Comparison of ENCODE assay signal across 21 cellular contexts in the genomic region with DNA sequence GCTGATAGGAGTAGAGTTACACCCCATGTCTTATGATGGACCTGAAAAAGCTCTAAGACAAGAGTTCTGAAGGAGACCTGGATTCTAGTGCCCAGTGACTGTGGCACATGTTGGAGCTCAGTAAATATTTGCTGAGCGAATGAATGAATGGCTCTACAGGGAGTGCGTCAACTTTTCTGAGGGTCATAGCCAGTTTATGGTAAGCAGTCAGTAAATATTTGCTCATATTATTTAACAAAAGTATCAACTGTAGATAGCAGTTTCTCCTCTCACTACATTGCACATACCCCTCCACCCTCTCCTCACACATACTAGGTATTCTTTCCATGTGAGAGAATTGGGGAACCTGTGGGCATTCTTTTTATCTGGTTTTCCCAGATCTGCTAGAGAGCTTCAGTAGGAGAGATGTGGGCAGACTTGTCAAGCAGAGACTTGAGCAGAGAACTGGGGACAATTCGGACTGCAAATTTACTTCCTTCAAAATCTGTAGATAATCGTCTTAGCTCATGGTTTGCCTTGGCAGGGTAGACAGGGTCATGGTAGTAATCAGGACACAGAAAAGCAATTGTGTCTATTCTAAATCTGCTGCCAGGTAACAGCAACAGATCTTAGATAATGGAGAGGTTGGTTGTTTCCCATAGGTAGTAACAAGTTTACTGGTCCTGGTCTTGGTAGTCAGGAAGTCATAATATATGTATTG. TPM values are rescaled to one million over a fixed set of nuclear protein-coding genes. Genes with fewer than 3 reads are reported as not detected.
DNase-seq lines count a peak whose midpoint lies in the region; ATAC-seq and TF ChIP-seq lines count a peak whose summit lies in the region.
"Had no signal": no experiment of that assay in that cellular context is flagged by ENCODE, and none has a peak within 500 bp of the region (broad histone marks: within the 10 kb centered on the region; RNA-seq: fewer than 3 reads in every experiment).

No MANE protein-coding gene starts in this region.

- TF ChIP-seq POLR2A in transverse colon (IDR thresholded peaks at IDR 0.05) = no peak

- H3K9ac ChIP-seq in colonic mucosa (ENCODE audit: low read depth in 2 of 2, low read length in 2 of 2) = no peak overlapping the region

- in situ Hi-C loops in transverse colon (cut with MboI; ENCODE audit: low pct_ligation_motif_present in 1 of 4, low pct_unique_long_range_greater_than_20kb in 1 of 4, low sequenced_read_pairs in 3 of 4) = loop anchor here in 1 of 4 donors (10.0 kb wide), 1 partner anchor 394 kb away; no protein-coding TSS in a partner anchor

- no peak for ATAC-seq in HG02798 (IDR thresholded peaks at IDR 0.05; ENCODE audit: poor library complexity, unreplicated experiment)
- ATAC-seq: activated CD4-positive, CD25-positive, alpha-beta regulatory T cell treated with anti-CD3 and anti-CD28 coated beads, Interleukin-2, amount 50 U/mL, for 24 hours; activated CD8-positive, alpha-beta memory T cell treated with anti-CD3 and anti-CD28 coated beads, Interleukin-2, amount 10 ng/mL, durations not matched to agents 7 days and 5 days; heart right ventricle; stimulated activated memory B cell treated with anti-CD40 and anti-IgM and Interleukin-4, amounts not matched to agents 10 μg/mL and 1 μg/mL and 100 μg/mL, for 72 hours had no signal

- H3K27ac ChIP-seq in colonic mucosa (no peak overlapping the region), transverse colon (peak overlapping the region in 3 of 4 donors; percentile 19 to 31 (median 29))
- H3K27ac ChIP-seq: ascending aorta, heart right ventricle, tibial nerve had no signal

- TF ChIP-seq EP300 in transverse colon (IDR thresholded peaks at IDR 0.05; ENCODE audit: low read depth) = no peak

- H3K4me3 ChIP-seq in colonic mucosa (no peak overlapping the region), transverse colon (no peak overlapping the region)
- H3K4me3 ChIP-seq: ascending aorta, heart right ventricle, MG63, tibial nerve had no signal

- H3K4me1 ChIP-seq in colonic mucosa = no peaks in the 10 kb centered on the region
- H3K4me1 ChIP-seq in transverse colon = peaks cover 0 to 9% (median 0%) of the 10 kb centered on the region in 4 donors
- H3K4me1 ChIP-seq: ascending aorta, heart right ventricle had no signal

- H3K9me3 ChIP-seq in colonic mucosa (no peaks in the 10 kb centered on the region), transverse colon (no peaks in the 10 kb centered on the region)
- H3K9me3 ChIP-seq: ascending aorta, heart right ventricle, MG63, tibial nerve had no signal

- H3K27me3 ChIP-seq in colonic mucosa (no peaks in the 10 kb centered on the region), transverse colon (no peaks in the 10 kb centered on the region)
- H3K27me3 ChIP-seq: ascending aorta, MG63 had no signal

- TF ChIP-seq CTCF in colonic mucosa (IDR thresholded peaks at IDR 0.05) = no peak
- no peak for TF ChIP-seq CTCF in transverse colon (IDR thresholded peaks at IDR 0.05)

- WGBS in transverse colon (ENCODE audit: low coverage in 1 of 2), 2 donors = 30 to 47% methylated on average over 2 to 4 of the region's 4 CpGs

- DNase-seq in NCI-H1092 treated with DMSO at 0.1 percent for 48 hours (lab: John Stamatoyannopoulos, UW) (peak; percentile 34), NCI-H1092 (lab: John Stamatoyannopoulos, UW) (no peak), NCI-H2196 treated with DMSO at 0.1 percent for 48 hours (lab: John Stamatoyannopoulos, UW; ENCODE audit: unreplicated experiment) (peak; percentile 65), colonic mucosa (peak; percentile 26), transverse colon (no peak)
- DNase-seq in activated CD8-positive, alpha-beta memory T cell treated with anti-CD3 and anti-CD28 coated beads, Interleukin-2, amount 50 U/mL, for 48 hours = no peak
- no peak for DNase-seq in activated CD4-positive, alpha-beta T cell treated with anti-CD3 and anti-CD28 coated beads for 48 hours
- DNase-seq: 8988T; activated CD8-positive, alpha-beta memory T cell treated with anti-CD3 and anti-CD28 coated beads, Interleukin-2, amount 10 ng/mL, durations not matched to agents 7 days and 5 days; C1 segment of cervical spinal cord; endodermal cell; heart right ventricle; HFFc6; islet precursor cell; MG63; stimulated activated CD4-positive, alpha-beta T cell treated with anti-CD3 and anti-CD28 coated beads, Interleukin-12 subunit alpha, Interleukin-12 subunit beta, amount 100 ng/mL, for 4 hours had no signal

- intact Hi-C loops in colonic mucosa (cut with DNase I) (no loop called here), transverse colon (cut with DNase I; ENCODE audit: low total_unique reads) (no loop called here)

- H3K36me3 ChIP-seq in colonic mucosa = no peaks in the 10 kb centered on the region
- no peaks in the 10 kb centered on the region for H3K36me3 ChIP-seq in transverse colon
- H3K36me3 ChIP-seq: ascending aorta, heart right ventricle, MG63, tibial nerve had no signal

RNA-seq across cellular contexts. Expression of a gene that starts 5.7 kb away (rescaled TPM):
- total RNA-seq in colonic mucosa = 1 to 10 TPM in 1 of 2 donors, under 1 TPM in 1; 0.59 to 1.1 TPM
- 1 to 10 TPM in 2 of 4 donors, under 1 TPM in 1, not detected in 1; 0.64 to 2.2 (median 1.1) TPM for total RNA-seq in transverse colon
- total RNA-seq: ascending aorta had no signal

RNA-seq across cellular contexts. Expression of a gene that starts 39.1 kb away (rescaled TPM):
- total RNA-seq in colonic mucosa (10 to 100 TPM; 24.7 to 27.1 TPM), transverse colon (10 to 100 TPM; 17.5 to 52.7 (median 26.8) TPM)

Comparison
In these comparisons a context has a peak if more than half of its experiments do, and no peak if none do; other contexts are left out.
1. DNase-seq: peak in NCI-H1092 treated with DMSO at 0.1 percent for 48 hours (single experiment), NCI-H2196 treated with DMSO at 0.1 percent for 48 hours (single experiment) and colonic mucosa (single experiment); none in NCI-H1092 (single experiment), transverse colon (single experiment), activated CD8-positive, alpha-beta memory T cell treated with anti-CD3 and anti-CD28 coated beads, Interleukin-2, amount 50 U/mL, for 48 hours (single experiment) and activated CD4-positive, alpha-beta T cell treated with anti-CD3 and anti-CD28 coated beads for 48 hours (single experiment).